ENCODE assay signal across 8 cellular contexts in the genomic region with DNA sequence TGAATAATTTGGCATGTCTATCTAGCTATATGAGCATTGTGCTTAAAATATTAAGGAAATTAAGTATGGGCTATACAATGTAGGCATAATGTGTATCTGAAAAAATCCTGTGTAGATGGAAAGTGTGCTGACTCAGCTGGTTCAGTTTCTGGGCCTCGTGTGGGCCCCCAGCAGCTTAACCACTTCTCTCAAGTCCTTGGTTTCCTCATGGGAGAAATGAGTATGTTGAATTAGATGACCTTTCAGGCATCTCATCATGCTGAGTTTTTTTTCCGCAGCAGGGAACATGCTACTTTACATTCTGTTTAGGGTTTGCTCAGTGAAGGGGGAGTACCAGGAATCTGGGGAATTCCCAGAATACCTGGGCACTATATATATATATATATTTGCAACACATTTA. TPM values are rescaled to one million over a fixed set of nuclear protein-coding genes. Genes with fewer than 3 reads are reported as not detected.
A peak's percentile ranks its signal among the peaks of the same experiment; 100 is the strongest.
DNase-seq lines count a peak whose midpoint lies in the region; ATAC-seq and TF ChIP-seq lines count a peak whose summit lies in the region.

No MANE protein-coding gene starts in this region.

- H3K9ac ChIP-seq in HUES48 (ENCODE audit: low read depth, low read length), result no peak overlapping the region

- peaks cover 94% of the 10 kb centered on the region for H3K4me1 Mint-ChIP-seq in activated naive CD8-positive, alpha-beta T cell treated with anti-CD3 and anti-CD28 coated beads, Interleukin-2, amount 50 U/mL, for 24 hours

- peak overlapping the region; percentile 62 for H3K4me3 Mint-ChIP-seq in activated naive CD8-positive, alpha-beta T cell treated with anti-CD3 and anti-CD28 coated beads, Interleukin-2, amount 50 U/mL, for 24 hours

- H3K9me3 ChIP-seq in HUES48 (ENCODE audit: control insufficient read depth, insufficient read depth, low read length), result no peaks in the 10 kb centered on the region
- no peaks in the 10 kb centered on the region for H3K9me3 ChIP-seq in gastrocnemius medialis

- peaks cover 71% of the 10 kb centered on the region for H3K36me3 Mint-ChIP-seq in activated naive CD8-positive, alpha-beta T cell treated with anti-CD3 and anti-CD28 coated beads, Interleukin-2, amount 50 U/mL, for 24 hours (ENCODE audit: low read depth)

- no peak for TF ChIP-seq POLR2A in gastrocnemius medialis (IDR thresholded peaks at IDR 0.05)

- peak; percentile 53 for ATAC-seq in GM21423 (IDR thresholded peaks at IDR 0.05; ENCODE audit: unreplicated experiment)
- ATAC-seq in activated naive CD8-positive, alpha-beta T cell treated with anti-CD3 and anti-CD28 coated beads, Interleukin-2, amount 50 U/mL, for 24 hours, result peak; percentile 30
- no peak for ATAC-seq in gastrocnemius medialis

- H3K27me3 ChIP-seq in HUES48 (ENCODE audit: control insufficient read depth, insufficient read depth, low read length), result no peaks in the 10 kb centered on the region
- H3K27me3 ChIP-seq in gastrocnemius medialis, result no peaks in the 10 kb centered on the region

- DNase-seq in GM12864 (ENCODE audit: low read depth) (peak; percentile 82), foreskin melanocyte (no peak), gastrocnemius medialis (no peak), NCI-H1436 (lab: John Stamatoyannopoulos, UW) (no peak), GF-D8 (lab: John Stamatoyannopoulos, UW) (no peak)
- DNase-seq in activated naive CD8-positive, alpha-beta T cell treated with anti-CD3 and anti-CD28 coated beads, Interleukin-2, amount 50 U/mL, for 24 hours, result peak; percentile 64

- intact Hi-C loops in gastrocnemius medialis (cut with DNase I; ENCODE audit: low total_unique reads), result no loop called here

- H3K27ac ChIP-seq in HUES48 (ENCODE audit: low read depth, low read length), result peak overlapping the region; percentile 33
- H3K27ac ChIP-seq in gastrocnemius medialis, result no peak overlapping the region

- H3K27me3 Mint-ChIP-seq in activated naive CD8-positive, alpha-beta T cell treated with anti-CD3 and anti-CD28 coated beads, Interleukin-2, amount 50 U/mL, for 24 hours, result peaks cover 2% of the 10 kb centered on the region

- 0 out of 2 replicates have a peak, but pooled peaks cover 3% of the 10 kb centered on the region for H3K4me1 ChIP-seq in HUES48 (ENCODE audit: control insufficient read depth, insufficient read depth, low read length)
- no peaks in the 10 kb centered on the region for H3K4me1 ChIP-seq in gastrocnemius medialis

- H3K27ac Mint-ChIP-seq in activated naive CD8-positive, alpha-beta T cell treated with anti-CD3 and anti-CD28 coated beads, Interleukin-2, amount 50 U/mL, for 24 hours, result peak overlapping the region; percentile 97

- in situ Hi-C loops in gastrocnemius medialis (cut with MboI; ENCODE audit: low sequenced_read_pairs in 4 of 4), result no loop called here

- H3K9me3 Mint-ChIP-seq in activated naive CD8-positive, alpha-beta T cell treated with anti-CD3 and anti-CD28 coated beads, Interleukin-2, amount 50 U/mL, for 24 hours, result no peaks in the 10 kb centered on the region

- no peaks in the 10 kb centered on the region for H3K36me3 ChIP-seq in HUES48 (ENCODE audit: control insufficient read depth, insufficient read depth, low read length)
- H3K36me3 ChIP-seq in gastrocnemius medialis, result no peaks in the 10 kb centered on the region

- TF ChIP-seq CTCF in GM12864 (IDR thresholded peaks at IDR 0.05; ENCODE audit: low read depth, low read length, missing control alignments) (no peak), gastrocnemius medialis (IDR thresholded peaks at IDR 0.05 in 4 of 5, conservative IDR thresholded peaks at IDR 0.05 in 1 of 5) (no peak)

- H3K4me3 ChIP-seq in GM12864 (ENCODE audit: low read depth, low read length), result no peak overlapping the region
- H3K4me3 ChIP-seq in HUES48 (ENCODE audit: low read depth, low read length), result no peak overlapping the region
- H3K4me3 ChIP-seq in gastrocnemius medialis, result no peak overlapping the region

RNA-seq across cellular contexts. Expression of gene RHOH, which starts 30.5 kb away (rescaled TPM):
- under 1 TPM in 1 of 4 donors, not detected in 3; 0.26 TPM for total RNA-seq in gastrocnemius medialis

Comparison
In these comparisons a context has a peak if more than half of its experiments do, and no peak if none do; other contexts are left out.
1. DNase-seq: peak in GM12864 (single experiment) and activated naive CD8-positive, alpha-beta T cell treated with anti-CD3 and anti-CD28 coated beads, Interleukin-2, amount 50 U/mL, for 24 hours (single experiment); none in foreskin melanocyte (single experiment), gastrocnemius medialis (0 of 2), NCI-H1436 (single experiment) and GF-D8 (single experiment).
2. ATAC-seq: peak in GM21423 (single experiment) and activated naive CD8-positive, alpha-beta T cell treated with anti-CD3 and anti-CD28 coated beads, Interleukin-2, amount 50 U/mL, for 24 hours (single experiment); none in gastrocnemius medialis (0 of 2).